ENCODE assay signal across 1 cellular context in the genomic region with DNA sequence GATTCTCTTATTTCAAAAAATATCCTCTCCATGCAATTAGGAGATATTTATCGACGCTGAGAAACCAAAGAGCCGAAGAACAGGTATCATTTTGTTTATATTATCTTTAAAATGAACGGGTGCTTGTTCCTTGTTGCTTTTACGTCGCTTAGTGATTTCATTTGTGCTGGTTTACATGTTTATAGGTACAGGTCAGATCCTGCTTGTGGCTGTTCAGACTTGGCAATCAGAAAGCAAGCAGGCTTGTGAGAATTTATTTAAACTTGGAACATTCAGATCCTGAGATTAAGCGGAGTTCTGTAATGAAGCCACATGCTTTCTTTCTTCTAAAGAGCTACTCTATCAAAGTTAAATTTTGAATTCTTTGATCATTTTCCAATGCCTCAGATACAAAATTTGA.
TF ChIP-seq lines count a peak whose summit lies in the region.

No MANE protein-coding gene starts in this region.

TF ChIP-seq in GM23338, 12 proteins besides CTCF, POLR2A, EP300 and RAD21 (continued from another document):
- TF ChIP-seq, protein P1, sequence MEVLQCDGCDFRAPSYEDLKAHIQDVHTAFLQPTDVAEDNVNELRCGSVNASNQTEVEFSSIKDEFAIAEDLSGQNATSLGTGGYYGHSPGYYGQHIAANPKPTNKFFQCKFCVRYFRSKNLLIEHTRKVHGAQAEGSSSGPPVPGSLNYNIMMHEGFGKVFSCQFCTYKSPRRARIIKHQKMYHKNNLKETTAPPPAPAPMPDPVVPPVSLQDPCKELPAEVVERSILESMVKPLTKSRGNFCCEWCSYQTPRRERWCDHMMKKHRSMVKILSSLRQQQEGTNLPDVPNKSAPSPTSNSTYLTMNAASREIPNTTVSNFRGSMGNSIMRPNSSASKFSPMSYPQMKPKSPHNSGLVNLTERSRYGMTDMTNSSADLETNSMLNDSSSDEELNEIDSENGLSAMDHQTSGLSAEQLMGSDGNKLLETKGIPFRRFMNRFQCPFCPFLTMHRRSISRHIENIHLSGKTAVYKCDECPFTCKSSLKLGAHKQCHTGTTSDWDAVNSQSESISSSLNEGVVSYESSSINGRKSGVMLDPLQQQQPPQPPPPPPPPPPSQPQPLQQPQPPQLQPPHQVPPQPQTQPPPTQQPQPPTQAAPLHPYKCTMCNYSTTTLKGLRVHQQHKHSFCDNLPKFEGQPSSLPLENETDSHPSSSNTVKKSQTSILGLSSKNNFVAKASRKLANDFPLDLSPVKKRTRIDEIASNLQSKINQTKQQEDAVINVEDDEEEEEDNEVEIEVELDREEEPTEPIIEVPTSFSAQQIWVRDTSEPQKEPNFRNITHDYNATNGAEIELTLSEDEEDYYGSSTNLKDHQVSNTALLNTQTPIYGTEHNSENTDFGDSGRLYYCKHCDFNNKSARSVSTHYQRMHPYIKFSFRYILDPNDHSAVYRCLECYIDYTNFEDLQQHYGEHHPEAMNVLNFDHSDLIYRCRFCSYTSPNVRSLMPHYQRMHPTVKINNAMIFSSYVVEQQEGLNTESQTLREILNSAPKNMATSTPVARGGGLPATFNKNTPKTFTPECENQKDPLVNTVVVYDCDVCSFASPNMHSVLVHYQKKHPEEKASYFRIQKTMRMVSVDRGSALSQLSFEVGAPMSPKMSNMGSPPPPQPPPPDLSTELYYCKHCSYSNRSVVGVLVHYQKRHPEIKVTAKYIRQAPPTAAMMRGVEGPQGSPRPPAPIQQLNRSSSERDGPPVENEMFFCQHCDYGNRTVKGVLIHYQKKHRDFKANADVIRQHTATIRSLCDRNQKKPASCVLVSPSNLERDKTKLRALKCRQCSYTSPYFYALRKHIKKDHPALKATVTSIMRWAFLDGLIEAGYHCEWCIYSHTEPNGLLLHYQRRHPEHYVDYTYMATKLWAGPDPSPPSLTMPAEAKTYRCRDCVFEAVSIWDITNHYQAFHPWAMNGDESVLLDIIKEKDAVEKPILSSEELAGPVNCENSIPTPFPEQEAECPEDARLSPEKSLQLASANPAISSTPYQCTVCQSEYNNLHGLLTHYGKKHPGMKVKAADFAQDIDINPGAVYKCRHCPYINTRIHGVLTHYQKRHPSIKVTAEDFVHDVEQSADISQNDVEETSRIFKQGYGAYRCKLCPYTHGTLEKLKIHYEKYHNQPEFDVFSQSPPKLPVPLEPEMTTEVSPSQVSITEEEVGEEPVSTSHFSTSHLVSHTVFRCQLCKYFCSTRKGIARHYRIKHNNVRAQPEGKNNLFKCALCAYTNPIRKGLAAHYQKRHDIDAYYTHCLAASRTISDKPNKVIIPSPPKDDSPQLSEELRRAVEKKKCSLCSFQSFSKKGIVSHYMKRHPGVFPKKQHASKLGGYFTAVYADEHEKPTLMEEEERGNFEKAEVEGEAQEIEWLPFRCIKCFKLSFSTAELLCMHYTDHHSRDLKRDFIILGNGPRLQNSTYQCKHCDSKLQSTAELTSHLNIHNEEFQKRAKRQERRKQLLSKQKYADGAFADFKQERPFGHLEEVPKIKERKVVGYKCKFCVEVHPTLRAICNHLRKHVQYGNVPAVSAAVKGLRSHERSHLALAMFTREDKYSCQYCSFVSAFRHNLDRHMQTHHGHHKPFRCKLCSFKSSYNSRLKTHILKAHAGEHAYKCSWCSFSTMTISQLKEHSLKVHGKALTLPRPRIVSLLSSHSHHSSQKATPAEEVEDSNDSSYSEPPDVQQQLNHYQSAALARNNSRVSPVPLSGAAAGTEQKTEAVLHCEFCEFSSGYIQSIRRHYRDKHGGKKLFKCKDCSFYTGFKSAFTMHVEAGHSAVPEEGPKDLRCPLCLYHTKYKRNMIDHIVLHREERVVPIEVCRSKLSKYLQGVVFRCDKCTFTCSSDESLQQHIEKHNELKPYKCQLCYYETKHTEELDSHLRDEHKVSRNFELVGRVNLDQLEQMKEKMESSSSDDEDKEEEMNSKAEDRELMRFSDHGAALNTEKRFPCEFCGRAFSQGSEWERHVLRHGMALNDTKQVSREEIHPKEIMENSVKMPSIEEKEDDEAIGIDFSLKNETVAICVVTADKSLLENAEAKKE (CRISPR knock-in tag; IDR thresholded peaks at IDR 0.05): no peak
